15 cellular contexts compared by ENCODE assay signal in genomic region chr12:1174659-1175058, GRCh38.
A peak's percentile ranks its signal among the peaks of the same experiment; 100 is the strongest.
DNase-seq lines count a peak whose midpoint lies in the region; ATAC-seq and TF ChIP-seq lines count a peak whose summit lies in the region.
"Had no signal": no experiment of that assay in that cellular context is flagged by ENCODE, and none has a peak within 500 bp of the region (broad histone marks: within the 10 kb centered on the region; RNA-seq: fewer than 3 reads in every experiment).

No MANE protein-coding gene starts in this region.

- no peak overlapping the region for H3K4me3 ChIP-seq in Karpas-422 (ENCODE audit: low read length)
- peak overlapping the region; percentile 18 for H3K4me3 ChIP-seq in SU-DHL-6 (ENCODE audit: insufficient read depth, low read length, poor library complexity, severe bottlenecking)
- H3K4me3 ChIP-seq in BE2C (ENCODE audit: low read depth, low read length), result no peak overlapping the region

- H3K4me3 Mint-ChIP-seq in type B pancreatic cell (peak overlapping the region; percentile 59), chondrocyte (ENCODE audit: unreplicated experiment) (no peak overlapping the region)

- H2AFZ ChIP-seq in Karpas-422 (ENCODE audit: low read length) (no peak overlapping the region), SU-DHL-6 (ENCODE audit: low read depth, low read length, severe bottlenecking) (no peak overlapping the region)

- H3K27me3 Mint-ChIP-seq in type B pancreatic cell, result no peaks in the 10 kb centered on the region
- no peaks in the 10 kb centered on the region for H3K27me3 Mint-ChIP-seq in chondrocyte (ENCODE audit: low read depth)
- H3K27me3 Mint-ChIP-seq: IgD-negative memory B cell had no signal

- peaks cover 34% of the 10 kb centered on the region for H3K36me3 Mint-ChIP-seq in type B pancreatic cell
- H3K36me3 Mint-ChIP-seq in chondrocyte (ENCODE audit: low read depth), result peaks cover 2% of the 10 kb centered on the region

- H3K79me2 ChIP-seq in Karpas-422 (ENCODE audit: low read length), result peaks cover 12% of the 10 kb centered on the region; the same call in 1 of the 2 replicates
- no peaks in the 10 kb centered on the region for H3K79me2 ChIP-seq in SU-DHL-6 (ENCODE audit: insufficient read depth, low read length)

- DNase-seq in Karpas-422, result no peak
- DNase-seq in NCI-H345 (lab: John Stamatoyannopoulos, UW), result peak; percentile 15
- DNase-seq in type B pancreatic cell (ENCODE audit: extremely low spot score, unreplicated experiment), result no peak
- DNase-seq in chondrocyte (ENCODE audit: low spot score), result no peak
- DNase-seq in BE2C, result no peak
- DNase-seq: DMS79 treated with DMSO at 0.1 percent for 48 hours, NCI-H187, NCI-H510A treated with DMSO at 0.1 percent for 48 hours, SK-N-SH had no signal

- no peaks in the 10 kb centered on the region; the same call in 1 of the 2 replicates for H3F3A ChIP-seq in SU-DHL-6 (ENCODE audit: insufficient read depth)

- H3K4me1 ChIP-seq in Karpas-422 (ENCODE audit: low read length), result peaks cover 34% of the 10 kb centered on the region
- peaks cover 3% of the 10 kb centered on the region; the same call in 1 of the 2 replicates for H3K4me1 ChIP-seq in BE2C

- H3K9me3 ChIP-seq in Karpas-422 (ENCODE audit: low read length), result no peaks in the 10 kb centered on the region
- H3K9me3 ChIP-seq in SU-DHL-6 (ENCODE audit: insufficient read depth, low read length), result no peaks in the 10 kb centered on the region
- no peaks in the 10 kb centered on the region; the same call in 1 of the 2 replicates for H3K9me3 ChIP-seq in BE2C
- H3K9me3 ChIP-seq: SK-N-SH had no signal

- H3K9me2 ChIP-seq in Karpas-422 (replicated peaks; ENCODE audit: insufficient read depth, low read length) (no peaks in the 10 kb centered on the region), SU-DHL-6 (replicated peaks; ENCODE audit: insufficient read depth, low read length) (no peaks in the 10 kb centered on the region)
- H3K9me2 ChIP-seq: SK-N-SH had no signal

- TF ChIP-seq CTCF in SU-DHL-6 (IDR thresholded peaks at IDR 0.05; ENCODE audit: insufficient read depth, low read length, poor library complexity, severe bottlenecking), result no peak
- TF ChIP-seq CTCF in type B pancreatic cell (conservative IDR thresholded peaks at IDR 0.05), result no peak
- no peak for TF ChIP-seq CTCF in chondrocyte (IDR thresholded peaks at IDR 0.05)
- no peak for TF ChIP-seq CTCF in BE2C (IDR thresholded peaks at IDR 0.05; ENCODE audit: low read depth, low read length)

- H3K9ac ChIP-seq in Karpas-422 (ENCODE audit: low read length) (no peak overlapping the region), SU-DHL-6 (ENCODE audit: low read length) (peak overlapping the region; percentile 18; the same call in 1 of the 2 replicates)
- H3K9ac ChIP-seq: SK-N-SH had no signal

- H3K36me3 ChIP-seq in Karpas-422 (ENCODE audit: insufficient read depth, low read length), result 0 out of 2 replicates have a peak, but pooled peaks cover 4% of the 10 kb centered on the region
- no peaks in the 10 kb centered on the region for H3K36me3 ChIP-seq in SU-DHL-6 (ENCODE audit: low read length)
- no peaks in the 10 kb centered on the region for H3K36me3 ChIP-seq in BE2C

- peaks cover 5% of the 10 kb centered on the region for H3K9me3 Mint-ChIP-seq in type B pancreatic cell
- H3K9me3 Mint-ChIP-seq in chondrocyte (ENCODE audit: low read depth), result no peaks in the 10 kb centered on the region
- H3K9me3 Mint-ChIP-seq: IgD-negative memory B cell had no signal

- H4K20me1 ChIP-seq in Karpas-422 (ENCODE audit: insufficient read depth, low read depth, low read length) (no peaks in the 10 kb centered on the region), SU-DHL-6 (ENCODE audit: low read depth, low read length) (no peaks in the 10 kb centered on the region)

- H3K4me2 ChIP-seq in Karpas-422 (ENCODE audit: low read depth, low read length, poor library complexity, severe bottlenecking) (peak overlapping the region; percentile 33), SU-DHL-6 (ENCODE audit: low read depth, low read length, poor library complexity, severe bottlenecking) (peak overlapping the region; percentile 63)
- H3K4me2 ChIP-seq: SK-N-SH had no signal

- no peaks in the 10 kb centered on the region for H3K27me3 ChIP-seq in Karpas-422 (ENCODE audit: low read length)
- no peaks in the 10 kb centered on the region for H3K27me3 ChIP-seq in SU-DHL-6 (ENCODE audit: low read length)
- H3K27me3 ChIP-seq in BE2C, result no peaks in the 10 kb centered on the region

- H3K27ac ChIP-seq in Karpas-422 (ENCODE audit: low read length), result no peak overlapping the region
- peak overlapping the region; percentile 27; the same call in 1 of the 2 replicates for H3K27ac ChIP-seq in SU-DHL-6 (ENCODE audit: low read depth, low read length)

- H3K27ac Mint-ChIP-seq in type B pancreatic cell (peak overlapping the region; percentile 42), chondrocyte (ENCODE audit: unreplicated experiment) (no peak overlapping the region)

- no peak for ATAC-seq in HG02884 (IDR thresholded peaks at IDR 0.05; ENCODE audit: unreplicated experiment)
- ATAC-seq: HCT116, Panc1, Right ventricle myocardium inferior had no signal

- peaks cover 11% of the 10 kb centered on the region for H3K4me1 Mint-ChIP-seq in type B pancreatic cell (ENCODE audit: unreplicated experiment)
- H3K4me1 Mint-ChIP-seq in chondrocyte (ENCODE audit: low read depth), result peaks cover 4% of the 10 kb centered on the region
